14 cellular contexts compared by ENCODE assay signal in the genomic region with DNA sequence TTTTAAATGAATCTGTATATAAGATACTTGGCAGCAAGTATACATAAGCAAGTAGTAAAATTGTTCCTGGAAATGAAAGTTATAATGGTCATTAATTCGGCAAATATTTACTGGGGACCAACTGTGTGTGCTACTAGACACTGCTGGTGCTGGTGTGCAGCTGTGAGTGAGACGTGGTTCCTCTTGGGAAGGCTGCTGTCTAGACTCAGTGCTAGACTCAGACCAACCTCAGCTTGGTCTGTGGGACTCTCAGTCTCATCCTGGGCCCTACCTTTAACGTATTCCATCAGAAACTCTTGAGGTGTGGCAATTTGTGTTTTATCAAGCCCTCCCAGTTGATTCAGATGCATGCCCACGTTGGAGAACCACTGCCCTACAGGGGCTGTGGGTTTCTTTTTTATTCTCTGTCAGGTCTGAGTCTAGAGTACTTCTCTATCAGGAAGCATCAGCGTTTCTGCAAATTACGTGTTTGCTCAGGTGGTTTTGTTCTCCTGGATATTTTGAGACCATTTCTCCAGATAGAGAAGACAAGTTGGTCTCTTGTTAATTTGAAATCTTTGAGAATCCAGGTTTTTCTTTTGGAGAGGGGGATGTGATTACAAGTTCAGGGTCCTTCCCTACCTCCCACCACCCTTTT.
"Had no signal": no experiment of that assay in that cellular context is flagged by ENCODE, and none has a peak within 500 bp of the region (broad histone marks: within the 10 kb centered on the region; RNA-seq: fewer than 3 reads in every experiment).

No MANE protein-coding gene starts in this region.

- H2AFZ ChIP-seq: hepatocyte had no signal

- FAIRE-seq: astrocyte, colon had no signal

- H3K9me3 ChIP-seq: esophagus muscularis mucosa, left ventricle myocardium inferior, neutrophil, thoracic aorta had no signal

- H3K4me3 ChIP-seq: esophagus muscularis mucosa, hepatocyte, left ventricle myocardium inferior, thoracic aorta had no signal

- H3K9me3 Mint-ChIP-seq: activated naive CD4-positive, alpha-beta T cell treated with anti-CD3 and anti-CD28 coated beads, Interleukin-2, amount 10 ng/mL, durations not matched to agents 7 days and 5 days had no signal

- H3K36me3 ChIP-seq: thoracic aorta had no signal

- H3K27ac Mint-ChIP-seq: activated naive CD4-positive, alpha-beta T cell treated with anti-CD3 and anti-CD28 coated beads, Interleukin-2, amount 10 ng/mL, durations not matched to agents 7 days and 5 days had no signal

- H3K27me3 Mint-ChIP-seq: activated naive CD4-positive, alpha-beta T cell treated with anti-CD3 and anti-CD28 coated beads, Interleukin-2, amount 10 ng/mL, durations not matched to agents 7 days and 5 days; naive thymus-derived CD8-positive, alpha-beta T cell had no signal

- H3K27me3 ChIP-seq: esophagus muscularis mucosa, hepatocyte, neutrophil had no signal

- H3K27ac ChIP-seq: esophagus muscularis mucosa, hepatocyte, neutrophil, thoracic aorta, WERI-Rb-1 had no signal

- H3K4me2 ChIP-seq: hepatocyte had no signal

- DNase-seq: activated CD4-positive, alpha-beta T cell treated with anti-CD3 and anti-CD28 coated beads for 4 hours; activated naive CD4-positive, alpha-beta T cell treated with anti-CD3 and anti-CD28 coated beads, Interleukin-2, amount 10 ng/mL, durations not matched to agents 7 days and 5 days; left ventricle myocardium inferior; naive thymus-derived CD8-positive, alpha-beta T cell; stimulated activated CD4-positive, alpha-beta T cell treated with anti-CD3 and anti-CD28 coated beads, Interleukin-12 subunit alpha, Interleukin-12 subunit beta, amount 100 ng/mL, for 4 hours; stimulated activated CD4-positive, alpha-beta T cell treated with anti-CD3 and anti-CD28 coated beads, Interleukin-2, amount 100 ng/mL, for 24 hours; SW 1271; WERI-Rb-1 had no signal

- ATAC-seq: naive thymus-derived CD8-positive, alpha-beta T cell had no signal

- H3K4me3 Mint-ChIP-seq: activated naive CD4-positive, alpha-beta T cell treated with anti-CD3 and anti-CD28 coated beads, Interleukin-2, amount 10 ng/mL, durations not matched to agents 7 days and 5 days; naive thymus-derived CD8-positive, alpha-beta T cell had no signal
